In the genomic region with DNA sequence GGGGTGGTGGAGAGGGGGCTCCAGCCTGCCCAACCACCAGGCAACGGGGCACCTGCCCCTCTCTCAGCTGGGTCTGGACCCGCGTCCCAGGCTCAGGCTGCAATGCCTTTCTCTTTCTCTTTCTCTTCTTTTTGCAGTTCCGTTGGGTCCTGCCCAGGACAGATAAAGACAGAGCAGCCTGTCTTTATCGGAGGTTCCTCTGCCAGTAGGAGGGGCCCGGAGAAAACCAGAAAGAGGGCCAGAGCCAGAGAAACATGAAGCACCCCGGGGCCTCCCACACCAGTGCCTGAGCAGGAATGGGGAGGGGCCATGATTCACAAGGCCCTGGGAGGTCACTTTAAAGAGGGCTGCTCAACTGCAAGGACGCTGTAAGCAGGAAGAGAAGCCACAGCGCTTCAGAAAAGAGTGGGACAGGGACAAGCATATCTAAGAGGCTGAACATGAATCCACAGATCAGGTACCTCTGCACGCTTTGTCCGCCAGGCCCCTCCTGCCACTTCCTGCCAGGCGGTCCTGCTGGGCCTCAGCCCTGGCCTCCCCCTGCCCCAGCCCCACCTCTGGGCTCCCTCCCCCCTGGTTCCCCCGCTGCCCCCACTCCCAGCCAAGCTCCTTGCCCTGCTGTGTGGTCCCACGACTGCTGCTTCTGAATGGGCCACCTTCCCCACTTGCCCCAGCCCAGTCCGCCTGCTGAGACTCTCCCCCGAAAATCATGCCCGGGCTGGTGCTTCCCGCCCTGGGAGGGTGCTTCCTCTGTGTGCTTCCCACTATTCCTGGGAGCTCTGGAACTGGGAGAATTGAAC, we compare ENCODE assay signal across 8 cellular contexts. TPM values are rescaled to one million over a fixed set of nuclear protein-coding genes. Genes with fewer than 3 reads are reported as not detected.
DNase-seq lines count a peak whose midpoint lies in the region; ATAC-seq and TF ChIP-seq lines count a peak whose summit lies in the region.

A gene (plus strand): TSS at position 335 of the 800 bp plus-strand sequence. CDS start 106 bp downstream, at position 441.

- H3K4me1 Mint-ChIP-seq in activated CD4-positive, alpha-beta T cell treated with anti-CD3 and anti-CD28 coated beads, Interleukin-2, amount 10 ng/mL, durations not matched to agents 24 days and 14 days = peaks cover 32% of the 10 kb centered on the region
- peaks cover 38% of the 10 kb centered on the region for H3K4me1 Mint-ChIP-seq in dendritic cell treated with granulocyte-macrophage colony-stimulating factor and Interleukin-4, amounts not matched to agents 40 ng/mL and 50 ng/mL, for 4 days (ENCODE audit: low read depth)

- peaks cover 17% of the 10 kb centered on the region for H3K36me3 Mint-ChIP-seq in activated CD4-positive, alpha-beta T cell treated with anti-CD3 and anti-CD28 coated beads, Interleukin-2, amount 10 ng/mL, durations not matched to agents 24 days and 14 days (ENCODE audit: low read depth)
- H3K36me3 Mint-ChIP-seq in dendritic cell treated with granulocyte-macrophage colony-stimulating factor and Interleukin-4, amounts not matched to agents 40 ng/mL and 50 ng/mL, for 4 days (ENCODE audit: low read depth) = peaks cover 37% of the 10 kb centered on the region

- POLR2A ChIA-PET in HEK293 (lab: Yijun Ruan, JAX) = no interaction called here

- intact Hi-C loops in activated CD4-positive, alpha-beta T cell treated with anti-CD3 and anti-CD28 coated beads, Interleukin-2, amount 10 ng/mL, durations not matched to agents 24 days and 14 days (cut with micrococcal nuclease) = loop anchor here (2.0 kb wide), 1 partner anchor 103 kb away; no protein-coding TSS in a partner anchor
- intact Hi-C loops in dendritic cell treated with granulocyte-macrophage colony-stimulating factor and Interleukin-4, amounts not matched to agents 40 ng/mL and 50 ng/mL, for 4 days (cut with micrococcal nuclease) = no loop called here
- intact Hi-C loops in lower lobe of right lung (cut with DNase I) = no loop called here

- H3K27ac ChIP-seq in HEK293 (ENCODE audit: extremely low read depth, low read depth, low read length) (peak within 1 kb of the TSS; percentile 85), lower lobe of right lung (peak within 1 kb of the TSS; percentile 85)

- peak within 1 kb of the TSS; percentile 99 for H3K4me3 Mint-ChIP-seq in activated CD4-positive, alpha-beta T cell treated with anti-CD3 and anti-CD28 coated beads, Interleukin-2, amount 10 ng/mL, durations not matched to agents 24 days and 14 days
- H3K4me3 Mint-ChIP-seq in dendritic cell treated with granulocyte-macrophage colony-stimulating factor and Interleukin-4, amounts not matched to agents 40 ng/mL and 50 ng/mL, for 4 days = peak within 1 kb of the TSS; percentile 87

- peak; percentile 39 for TF ChIP-seq CTCF in GM06990 (IDR thresholded peaks at IDR 0.05; ENCODE audit: insufficient read depth, low read length, poor library complexity, severe bottlenecking)
- TF ChIP-seq CTCF in HEK293 (tag by site-specific recombination; IDR thresholded peaks at IDR 0.05) = no peak
- TF ChIP-seq CTCF in lower lobe of right lung (IDR thresholded peaks at IDR 0.05) = no peak

- no peaks in the 10 kb centered on the region for H3K27me3 Mint-ChIP-seq in activated CD4-positive, alpha-beta T cell treated with anti-CD3 and anti-CD28 coated beads, Interleukin-2, amount 10 ng/mL, durations not matched to agents 24 days and 14 days
- H3K27me3 Mint-ChIP-seq in dendritic cell treated with granulocyte-macrophage colony-stimulating factor and Interleukin-4, amounts not matched to agents 40 ng/mL and 50 ng/mL, for 4 days = no peaks in the 10 kb centered on the region

- H3K36me3 ChIP-seq in GM06990 (ENCODE audit: control insufficient read depth, insufficient read depth, low read length) (peaks cover 8% of the 10 kb centered on the region), HEK293 (ENCODE audit: control insufficient read depth in 2 of 2, insufficient read depth in 1 of 2, low read length in 2 of 2) (peaks cover 0 to 16% of the 10 kb centered on the region in 2 experiments; a peak in 2 of 3 replicates), lower lobe of right lung (no peaks in the 10 kb centered on the region)

- H3K4me3 ChIP-seq in GM06990 (replicated peaks; ENCODE audit: low read depth, low read length) (peak within 1 kb of the TSS; percentile 91), HEK293 (ENCODE audit: low read depth, low read length) (peak within 1 kb of the TSS; percentile 53), lower lobe of right lung (peak within 1 kb of the TSS; percentile 58)

- CTCF ChIA-PET in HEK293 (lab: Yijun Ruan, JAX) = interaction anchor here (0.6 to 3.4 kb wide), 6 partner anchors 11 to 824 kb away, joined by 3 to 15 read pairs (median 4); no protein-coding TSS in a partner anchor

- H3K27me3 ChIP-seq in GM06990 (replicated peaks; ENCODE audit: control insufficient read depth, insufficient read depth, low read length) (no peaks in the 10 kb centered on the region), lower lobe of right lung (ENCODE audit: low read depth) (no peaks in the 10 kb centered on the region)

- H3K9me3 Mint-ChIP-seq in activated CD4-positive, alpha-beta T cell treated with anti-CD3 and anti-CD28 coated beads, Interleukin-2, amount 10 ng/mL, durations not matched to agents 24 days and 14 days = no peaks in the 10 kb centered on the region
- no peaks in the 10 kb centered on the region for H3K9me3 Mint-ChIP-seq in dendritic cell treated with granulocyte-macrophage colony-stimulating factor and Interleukin-4, amounts not matched to agents 40 ng/mL and 50 ng/mL, for 4 days

- peak; percentile 95 to 96 for ATAC-seq in lower lobe of right lung

- peak; percentile 76 for DNase-seq in GM06990 (ENCODE audit: extremely low read depth, insufficient read length)
- DNase-seq in NCI-H2196 (lab: John Stamatoyannopoulos, UW; ENCODE audit: unreplicated experiment) = peak; percentile 17
- peak; percentile 95 for DNase-seq in activated CD4-positive, alpha-beta T cell treated with anti-CD3 and anti-CD28 coated beads, Interleukin-2, amount 10 ng/mL, durations not matched to agents 24 days and 14 days
- DNase-seq in lower lobe of right lung = peak; percentile 80
- peak; percentile 42 to 67 (median 50) for DNase-seq in stimulated activated CD4-positive, alpha-beta T cell treated with anti-CD3 and anti-CD28 coated beads, TNF-alpha, amount 100 ng/mL, for 4 hours (ENCODE audit: low read depth in 3 of 3)
- DNase-seq in NCI-H1105 (lab: John Stamatoyannopoulos, UW) = no peak

- peak within 1 kb of the TSS; percentile 98 for H3K27ac Mint-ChIP-seq in activated CD4-positive, alpha-beta T cell treated with anti-CD3 and anti-CD28 coated beads, Interleukin-2, amount 10 ng/mL, durations not matched to agents 24 days and 14 days
- peak within 1 kb of the TSS; percentile 94 for H3K27ac Mint-ChIP-seq in dendritic cell treated with granulocyte-macrophage colony-stimulating factor and Interleukin-4, amounts not matched to agents 40 ng/mL and 50 ng/mL, for 4 days

- H3K9me3 ChIP-seq in HEK293 (ENCODE audit: control insufficient read depth, insufficient read depth, low read depth, low read length) (no peaks in the 10 kb centered on the region), lower lobe of right lung (no peaks in the 10 kb centered on the region)

- H3K4me1 ChIP-seq in HEK293 (ENCODE audit: control insufficient read depth, insufficient read depth, low read length) (no peaks in the 10 kb centered on the region), lower lobe of right lung (peaks cover 16% of the 10 kb centered on the region)

TF ChIP-seq in HEK293, 187 proteins besides CTCF, POLR2A, EP300 and RAD21 (continues in another document):
- TF ChIP-seq ZNF558 (tag by site-specific recombination; IDR thresholded peaks at IDR 0.05) (no peak), IKZF3 (tag by site-specific recombination; IDR thresholded peaks at IDR 0.05) (peak; percentile 83), ZNF350 (tag by site-specific recombination; IDR thresholded peaks at IDR 0.05) (no peak)
- TF ChIP-seq, protein P1, sequence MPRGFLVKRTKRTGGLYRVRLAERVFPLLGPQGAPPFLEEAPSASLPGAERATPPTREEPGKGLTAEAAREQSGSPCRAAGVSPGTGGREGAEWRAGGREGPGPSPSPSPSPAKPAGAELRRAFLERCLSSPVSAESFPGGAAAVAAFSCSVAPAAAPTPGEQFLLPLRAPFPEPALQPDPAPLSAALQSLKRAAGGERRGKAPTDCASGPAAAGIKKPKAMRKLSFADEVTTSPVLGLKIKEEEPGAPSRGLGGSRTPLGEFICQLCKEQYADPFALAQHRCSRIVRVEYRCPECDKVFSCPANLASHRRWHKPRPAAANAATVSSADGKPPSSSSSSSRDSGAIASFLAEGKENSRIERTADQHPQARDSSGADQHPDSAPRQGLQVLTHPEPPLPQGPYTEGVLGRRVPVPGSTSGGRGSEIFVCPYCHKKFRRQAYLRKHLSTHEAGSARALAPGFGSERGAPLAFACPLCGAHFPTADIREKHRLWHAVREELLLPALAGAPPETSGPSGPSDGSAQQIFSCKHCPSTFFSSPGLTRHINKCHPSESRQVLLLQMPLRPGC (tag by site-specific recombination; IDR thresholded peaks at IDR 0.05) = no peak

RNA-seq across cellular contexts. Expression of the gene that starts here (rescaled TPM):
- 73.6 and 74.8 TPM in 2 replicates for total RNA-seq in activated CD4-positive, alpha-beta T cell treated with anti-CD3 and anti-CD28 coated beads, Interleukin-2, amount 10 ng/mL, durations not matched to agents 24 days and 14 days
- total RNA-seq in lower lobe of right lung = 27.8 TPM
